In the genomic region with DNA sequence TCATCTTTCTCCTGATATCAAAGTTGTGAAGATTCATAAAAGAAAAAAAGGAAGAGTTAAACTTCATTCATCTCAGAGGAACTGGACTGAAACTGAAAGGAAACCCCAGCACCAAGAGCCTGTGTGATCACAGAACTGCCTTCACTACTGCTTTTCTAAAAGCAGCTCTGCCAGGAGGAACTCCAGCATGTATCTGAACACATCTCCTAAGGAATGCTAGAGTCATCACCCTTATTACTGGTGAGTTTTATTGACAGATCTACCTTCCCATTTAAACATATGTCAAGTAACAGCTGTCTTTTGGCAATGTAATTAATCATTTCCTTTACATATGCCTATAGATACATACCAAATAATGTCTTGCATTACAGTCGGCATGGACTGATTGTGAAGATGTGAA, we compare ENCODE assay signal across 7 cellular contexts.
A peak's percentile ranks its signal among the peaks of the same experiment; 100 is the strongest.
DNase-seq lines count a peak whose midpoint lies in the region; ATAC-seq and TF ChIP-seq lines count a peak whose summit lies in the region.

No MANE protein-coding gene starts in this region.

- no peaks in the 10 kb centered on the region for H3K9me3 Mint-ChIP-seq in natural killer cell

- peak; percentile 3 for DNase-seq in GM19238 (ENCODE audit: insufficient read length, low spot score)
- peak; percentile 50 for DNase-seq in NOMO-1 treated with dmso at 0.1 percent for 144 hours (lab: John Stamatoyannopoulos, UW; ENCODE audit: unreplicated experiment)
- no peak for DNase-seq in natural killer cell
- no peak for DNase-seq in kidney tubule cell (ENCODE audit: low spot score)
- no peak for DNase-seq in NCI-H2081 treated with DMSO at 0.1 percent for 48 hours (lab: John Stamatoyannopoulos, UW)
- DNase-seq in central memory CD4-positive, alpha-beta T cell = no peak

- H3K4me1 Mint-ChIP-seq in natural killer cell = peaks cover 21 to 22% of the 10 kb centered on the region in 2 donors

- peak overlapping the region; percentile 52 to 88 for H3K27ac Mint-ChIP-seq in natural killer cell

- no peak for TF ChIP-seq CTCF in natural killer cell (IDR thresholded peaks at IDR 0.05)

- H3K4me3 Mint-ChIP-seq in natural killer cell = peak overlapping the region; percentile 85

- ATAC-seq in HG02642 (IDR thresholded peaks at IDR 0.05; ENCODE audit: poor library complexity, unreplicated experiment) (peak; percentile 49), natural killer cell (peak; percentile 12 to 67 (median 41))

- intact Hi-C loops in natural killer cell (cut with micrococcal nuclease) = no loop called here

- no peaks in the 10 kb centered on the region for H3K36me3 Mint-ChIP-seq in natural killer cell

- H3K27me3 Mint-ChIP-seq in natural killer cell (ENCODE audit: low read depth in 2 of 2) = no peaks in the 10 kb centered on the region

Comparison
In these comparisons a context has a peak if more than half of its experiments do, and no peak if none do; other contexts are left out.
1. DNase-seq: peak in GM19238 (single experiment) and NOMO-1 treated with dmso at 0.1 percent for 144 hours (single experiment); none in natural killer cell (single experiment), kidney tubule cell (single experiment), NCI-H2081 treated with DMSO at 0.1 percent for 48 hours (single experiment) and central memory CD4-positive, alpha-beta T cell (single experiment).